13 cellular contexts compared by ENCODE assay signal in the genomic region with DNA sequence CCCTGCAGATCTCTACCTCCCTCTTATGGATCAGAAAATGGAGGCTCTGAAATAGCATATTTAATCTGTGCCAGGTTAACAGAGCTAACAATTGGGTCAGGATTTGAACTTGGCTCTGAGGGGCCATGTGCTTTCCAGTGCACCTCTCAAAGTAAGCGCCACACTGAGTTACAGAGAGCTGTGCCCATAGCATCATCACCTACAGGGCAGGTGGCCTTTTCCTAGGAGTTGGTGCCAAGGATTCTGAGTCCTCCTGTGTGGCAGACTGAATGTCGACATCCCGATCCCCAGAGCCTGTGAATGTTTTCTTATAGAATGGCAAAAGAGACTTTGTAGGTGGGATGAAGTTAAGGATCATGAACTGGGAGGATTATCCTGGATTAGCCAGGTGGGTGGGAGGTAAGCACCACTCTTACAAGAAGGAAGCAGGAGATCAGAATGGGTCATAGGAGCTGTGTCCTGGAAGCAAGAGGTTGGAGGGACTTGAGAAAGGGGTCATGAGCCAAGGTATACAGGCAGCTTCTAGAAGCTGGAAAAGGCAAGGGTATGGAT.
A peak's percentile ranks its signal among the peaks of the same experiment; 100 is the strongest.
DNase-seq lines count a peak whose midpoint lies in the region; ATAC-seq and TF ChIP-seq lines count a peak whose summit lies in the region.
"Had no signal": no experiment of that assay in that cellular context is flagged by ENCODE, and none has a peak within 500 bp of the region (broad histone marks: within the 10 kb centered on the region; RNA-seq: fewer than 3 reads in every experiment).

No MANE protein-coding gene starts in this region.

- H3K4me3 Mint-ChIP-seq in natural killer cell: peak overlapping the region; percentile 2
- H3K4me3 Mint-ChIP-seq in natural killer cell treated with Interleukin-12 subunit alpha and Interleukin-12 subunit beta and Interleukin-15 and Interleukin-18, amount 100 ng/mL, for 72 hours: no peak overlapping the region
- H3K4me3 Mint-ChIP-seq: brain, H9 had no signal

- ATAC-seq in natural killer cell: no peak
- ATAC-seq in natural killer cell treated with Interleukin-12 subunit alpha and Interleukin-12 subunit beta and Interleukin-15 and Interleukin-18, amount 100 ng/mL, for 72 hours: no peak
- no peak for ATAC-seq in HG02938 (IDR thresholded peaks at IDR 0.05; ENCODE audit: unreplicated experiment)

- H3K27ac ChIP-seq in mesodermal cell (ENCODE audit: low read depth, low read length, severe bottlenecking): peak overlapping the region; percentile 90

- 97 to 98% methylated on average over 3 of the region's 3 CpGs for WGBS in mesodermal cell (ENCODE audit: insufficient coverage in 2 of 2), 2 experiments

- intact Hi-C loops in natural killer cell (cut with micrococcal nuclease): no loop called here

- H3K9me3 ChIP-seq in mesodermal cell (ENCODE audit: control insufficient read depth, low read length): no peaks in the 10 kb centered on the region

- H3K36me3 ChIP-seq in mesodermal cell (ENCODE audit: control insufficient read depth, insufficient read depth, low read length): no peaks in the 10 kb centered on the region

- no peaks in the 10 kb centered on the region for H3K9me3 Mint-ChIP-seq in natural killer cell
- no peaks in the 10 kb centered on the region for H3K9me3 Mint-ChIP-seq in natural killer cell treated with Interleukin-12 subunit alpha and Interleukin-12 subunit beta and Interleukin-15 and Interleukin-18, amount 100 ng/mL, for 72 hours
- H3K9me3 Mint-ChIP-seq: brain, H9 had no signal

- peaks cover 62 to 64% of the 10 kb centered on the region in 2 donors for H3K4me1 Mint-ChIP-seq in natural killer cell
- H3K4me1 Mint-ChIP-seq in natural killer cell treated with Interleukin-12 subunit alpha and Interleukin-12 subunit beta and Interleukin-15 and Interleukin-18, amount 100 ng/mL, for 72 hours (ENCODE audit: low read depth in 2 of 2): peaks cover 34 to 45% of the 10 kb centered on the region in 2 donors

- H3K4me1 ChIP-seq in mesodermal cell (ENCODE audit: control insufficient read depth, insufficient read depth, low read length, poor library complexity, severe bottlenecking): peaks cover 16% of the 10 kb centered on the region

- no peaks in the 10 kb centered on the region for H3K36me3 Mint-ChIP-seq in natural killer cell
- H3K36me3 Mint-ChIP-seq in natural killer cell treated with Interleukin-12 subunit alpha and Interleukin-12 subunit beta and Interleukin-15 and Interleukin-18, amount 100 ng/mL, for 72 hours: no peaks in the 10 kb centered on the region
- H3K36me3 Mint-ChIP-seq: brain had no signal

- TF ChIP-seq CTCF in natural killer cell (IDR thresholded peaks at IDR 0.05): no peak
- no peak for TF ChIP-seq CTCF in GM13977 (IDR thresholded peaks at IDR 0.05; ENCODE audit: extremely low read depth, insufficient read depth, missing control alignments)

- no peak overlapping the region for H3K4me3 ChIP-seq in mesodermal cell (ENCODE audit: extremely low read depth, insufficient read depth, low read length, poor library complexity, severe bottlenecking)

- in situ Hi-C loops in GM13977 (cut with MboI; ENCODE audit: low pct_unique_long_range_greater_than_20kb, low sequenced_read_pairs, unreplicated experiment): no loop called here

- no peaks in the 10 kb centered on the region for H3K27me3 Mint-ChIP-seq in natural killer cell (ENCODE audit: low read depth in 2 of 2)
- H3K27me3 Mint-ChIP-seq in natural killer cell treated with Interleukin-12 subunit alpha and Interleukin-12 subunit beta and Interleukin-15 and Interleukin-18, amount 100 ng/mL, for 72 hours: no peaks in the 10 kb centered on the region
- H3K27me3 Mint-ChIP-seq: brain had no signal

- DNase-seq in natural killer cell (no peak), cerebellum (ENCODE audit: low spot score) (peak; percentile 81), GM13977 (ENCODE audit: low spot score) (no peak), NCI-H748 (lab: John Stamatoyannopoulos, UW; ENCODE audit: unreplicated experiment) (no peak), activated gamma-delta T cell (lab: John Stamatoyannopoulos, UW) (no peak)
- DNase-seq in natural killer cell treated with Interleukin-12 subunit alpha and Interleukin-12 subunit beta and Interleukin-15 and Interleukin-18, amount 100 ng/mL, for 72 hours (ENCODE audit: low spot score): no peak
- DNase-seq: DMS 273 treated with DMSO at 0.1 percent for 48 hours, H9, kidney glomerular epithelial cell, NCI-H2081 had no signal

- H3K27ac Mint-ChIP-seq in natural killer cell: peak overlapping the region; percentile 78 to 86
- peak overlapping the region in 1 of 2 donors; percentile 78 for H3K27ac Mint-ChIP-seq in natural killer cell treated with Interleukin-12 subunit alpha and Interleukin-12 subunit beta and Interleukin-15 and Interleukin-18, amount 100 ng/mL, for 72 hours
